Comparison of ENCODE assay signal across 13 cellular contexts in genomic region chr10:18021725-18022480, GRCh38.
DNase-seq lines count a peak whose midpoint lies in the region; ATAC-seq, FAIRE-seq and TF ChIP-seq lines count a peak whose summit lies in the region.
"Had no signal": no experiment of that assay in that cellular context is flagged by ENCODE, and none has a peak within 500 bp of the region (broad histone marks: within the 10 kb centered on the region; RNA-seq: fewer than 3 reads in every experiment).

No MANE protein-coding gene starts in this region.

- H3K4me3 ChIP-seq in A549: no peak overlapping the region
- H3K4me3 ChIP-seq in LNCaP clone FGC (ENCODE audit: low read depth, low read length): no peak overlapping the region
- no peak overlapping the region for H3K4me3 ChIP-seq in mesenchymal stem cell (ENCODE audit: insufficient read depth in 1 of 2, low read depth in 1 of 2, low read length in 2 of 2)
- no peak overlapping the region for H3K4me3 ChIP-seq in heart left ventricle
- H3K4me3 ChIP-seq: BLaER1 had no signal

- H4K8ac ChIP-seq in mesenchymal stem cell (ENCODE audit: low read length): no peak overlapping the region

- intact Hi-C loops in heart left ventricle (cut with DNase I): no loop called here

- no peak overlapping the region for H2BK15ac ChIP-seq in mesenchymal stem cell (ENCODE audit: low read depth, poor library complexity, severe bottlenecking)

- H3K14ac ChIP-seq in mesenchymal stem cell (ENCODE audit: low read length in 2 of 2): no peak overlapping the region

- H3K27me3 ChIP-seq in mesenchymal stem cell (ENCODE audit: control insufficient read depth in 1 of 2, insufficient read depth in 1 of 2, low read length in 2 of 2): no peaks in the 10 kb centered on the region
- no peaks in the 10 kb centered on the region for H3K27me3 ChIP-seq in heart left ventricle
- H3K27me3 ChIP-seq: BLaER1 had no signal

- CTCF ChIA-PET in A549 (lab: Yijun Ruan, JAX): no interaction called here

- H3K4me2 ChIP-seq in A549 (peak overlapping the region; percentile 20; the same call in 1 of the 3 replicates), mesenchymal stem cell (ENCODE audit: low read length, poor library complexity, severe bottlenecking) (no peak overlapping the region)
- H3K4me2 ChIP-seq: BLaER1 had no signal

- DNase-seq in A549 (ENCODE audit: low read depth in 1 of 2, low spot score in 1 of 2): no peak
- peak; percentile 30 for DNase-seq in EH (ENCODE audit: low read depth)
- DNase-seq in LNCaP clone FGC (ENCODE audit: low read depth): peak; percentile 22
- DNase-seq in mesenchymal stem cell: peak; percentile 30
- DNase-seq in heart left ventricle: no peak
- DNase-seq in NK-92 (lab: John Stamatoyannopoulos, UW; ENCODE audit: unreplicated experiment): no peak
- DNase-seq: CD4-positive, CD25-positive, alpha-beta regulatory T cell; DMS79; GF-D8; KG1 had no signal

- no peak overlapping the region for H3K23ac ChIP-seq in mesenchymal stem cell (ENCODE audit: low read length in 2 of 2)

- H2AFZ ChIP-seq in mesenchymal stem cell (ENCODE audit: low read depth, low read length): no peak overlapping the region

- no peak for FAIRE-seq in A549 (lab: Jason Lieb, UNC)

- H2BK5ac ChIP-seq in mesenchymal stem cell (ENCODE audit: low read depth, low read length, poor library complexity, severe bottlenecking): no peak overlapping the region

- no peak for TF ChIP-seq EP300 in A549 (IDR thresholded peaks at IDR 0.05)

- ATAC-seq in A549: no peak
- ATAC-seq in GM19452 (IDR thresholded peaks at IDR 0.05; ENCODE audit: unreplicated experiment): no peak
- no peak for ATAC-seq in heart left ventricle
- ATAC-seq: HCT116 had no signal

- TF ChIP-seq RAD21 in A549 (conservative IDR thresholded peaks at IDR 0.05 in 1 of 2, IDR thresholded peaks at IDR 0.05 in 1 of 2): no peak

- H2BK12ac ChIP-seq in mesenchymal stem cell (ENCODE audit: low read length in 2 of 2): no peak overlapping the region

- TF ChIP-seq POLR2A in A549 (IDR thresholded peaks at IDR 0.05; ENCODE audit: low read length) (no peak), heart left ventricle (IDR thresholded peaks at IDR 0.05) (no peak)

- H3K4me1 ChIP-seq in A549 (no peaks in the 10 kb centered on the region), mesenchymal stem cell (ENCODE audit: control insufficient read depth, insufficient read depth, low read depth, low read length) (no peaks in the 10 kb centered on the region), heart left ventricle (no peaks in the 10 kb centered on the region)
- H3K4me1 ChIP-seq: BLaER1 had no signal

- H3K27ac ChIP-seq in A549: no peak overlapping the region
- no peak overlapping the region for H3K27ac ChIP-seq in mesenchymal stem cell (ENCODE audit: low read length, poor library complexity, severe bottlenecking)
- no peak overlapping the region for H3K27ac ChIP-seq in heart left ventricle
- H3K27ac ChIP-seq: BLaER1 had no signal

- no peak overlapping the region for H3K4ac ChIP-seq in mesenchymal stem cell (ENCODE audit: low read depth in 1 of 2, low read length in 2 of 2)

- WGBS in A549 (ENCODE audit: missing lambda C conversion rate): 0% methylated on average over 2 of the region's 2 CpGs
- no CpG with 5 or more reads among the region's 2 CpGs for WGBS in mesenchymal stem cell
- WGBS in heart left ventricle, 4 donors: 0 to 65% (median 21%) methylated on average over 2 of the region's 2 CpGs

- no peak overlapping the region for H3K9ac ChIP-seq in mesenchymal stem cell (ENCODE audit: low read length)
- H3K9ac ChIP-seq: BLaER1 had no signal

- H2AK5ac ChIP-seq in mesenchymal stem cell (ENCODE audit: low read length, severe bottlenecking): no peak overlapping the region

- H3K9me3 ChIP-seq in A549 (no peaks in the 10 kb centered on the region; the same call in 2 of the 3 replicates), mesenchymal stem cell (ENCODE audit: control insufficient read depth, low read length) (peaks cover 25% of the 10 kb centered on the region), heart left ventricle (peaks cover 0 to 37% (median 8%) of the 10 kb centered on the region in 12 donors)

- H4K91ac ChIP-seq in mesenchymal stem cell (ENCODE audit: low read length): no peak overlapping the region

- H3K18ac ChIP-seq in mesenchymal stem cell (ENCODE audit: low read depth in 1 of 2, low read length in 2 of 2): no peak overlapping the region

- no peak overlapping the region for H2BK120ac ChIP-seq in mesenchymal stem cell (ENCODE audit: low read depth, low read length)

- H3K79me1 ChIP-seq in mesenchymal stem cell (replicated peaks; ENCODE audit: low read length, poor library complexity, severe bottlenecking): no peaks in the 10 kb centered on the region

- H3K36me3 ChIP-seq in mesenchymal stem cell (ENCODE audit: control insufficient read depth in 1 of 2, insufficient read depth in 2 of 2, low read depth in 1 of 2, low read length in 2 of 2): no peaks in the 10 kb centered on the region
- no peaks in the 10 kb centered on the region for H3K36me3 ChIP-seq in heart left ventricle
- H3K36me3 ChIP-seq: BLaER1 had no signal

- POLR2A ChIA-PET in A549 (lab: Yijun Ruan, JAX): no interaction called here

- no peak for TF ChIP-seq CTCF in A549 (IDR thresholded peaks at IDR 0.05)
- no peak for TF ChIP-seq CTCF in LNCaP clone FGC (IDR thresholded peaks at IDR 0.05; ENCODE audit: control insufficient read depth, extremely low read depth, insufficient read depth)
- no peak for TF ChIP-seq CTCF in heart left ventricle (IDR thresholded peaks at IDR 0.05)

TF ChIP-seq in A549, 52 proteins besides CTCF, POLR2A, EP300 and RAD21:
- TF ChIP-seq RCOR1 (IDR thresholded peaks at IDR 0.05; ENCODE audit: low read depth, low read length) (no peak), KDM5A (IDR thresholded peaks at IDR 0.05) (no peak), PBX3 (IDR thresholded peaks at IDR 0.05) (no peak), CBX8 (IDR thresholded peaks at IDR 0.05) (no peak), PHF8 (IDR thresholded peaks at IDR 0.05; ENCODE audit: borderline replicate concordance, low read depth) (no peak), ZSCAN20 (CRISPR knock-in tag; IDR thresholded peaks at IDR 0.05) (no peak), RFX5 (IDR thresholded peaks at IDR 0.05) (no peak), CHD2 (IDR thresholded peaks at IDR 0.05; ENCODE audit: low read length, partially characterized antibody) (no peak)
- TF ChIP-seq, protein P1, sequence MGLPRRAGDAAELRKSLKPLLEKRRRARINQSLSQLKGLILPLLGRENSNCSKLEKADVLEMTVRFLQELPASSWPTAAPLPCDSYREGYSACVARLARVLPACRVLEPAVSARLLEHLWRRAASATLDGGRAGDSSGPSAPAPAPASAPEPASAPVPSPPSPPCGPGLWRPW (IDR thresholded peaks at IDR 0.05): no peak

Comparison
In these comparisons a context has a peak if more than half of its experiments do, and no peak if none do; other contexts are left out.
1. DNase-seq: peak in EH (single experiment), LNCaP clone FGC (single experiment) and mesenchymal stem cell (single experiment); none in A549 (0 of 2), heart left ventricle (0 of 5) and NK-92 (single experiment).